In the genomic region with DNA sequence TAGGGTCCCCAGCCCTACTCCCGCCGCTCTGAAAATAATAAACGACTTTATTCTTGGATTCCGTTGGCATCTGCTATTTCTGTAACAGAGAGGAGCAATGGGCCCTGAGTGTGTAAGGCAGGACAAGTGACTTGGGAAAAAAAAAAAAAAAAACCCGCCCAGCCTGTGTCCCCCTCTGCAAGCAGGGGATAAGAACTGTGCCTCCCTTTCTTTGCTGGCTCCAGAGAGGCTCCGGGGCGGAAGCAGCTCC, we compare ENCODE assay signal across 8 cellular contexts. TPM values are rescaled to one million over a fixed set of nuclear protein-coding genes. Genes with fewer than 3 reads are reported as not detected.
DNase-seq lines count a peak whose midpoint lies in the region; FAIRE-seq and TF ChIP-seq lines count a peak whose summit lies in the region.

No MANE protein-coding gene starts in this region.

- no peaks in the 10 kb centered on the region for H3K9me3 ChIP-seq in BLaER1 treated with 17β-estradiol and CSF1 and Interleukin-3, amounts not matched to agents 10 nM and 100 nM (replicated peaks in 1 of 11)
- H3K9me3 ChIP-seq in OCI-LY3 (ENCODE audit: insufficient read depth, low read length) (no peaks in the 10 kb centered on the region), endodermal cell (ENCODE audit: control insufficient read depth, low read length) (no peaks in the 10 kb centered on the region), neural progenitor cell (ENCODE audit: low read depth) (no peaks in the 10 kb centered on the region)

- H3K27me3 Mint-ChIP-seq in endodermal cell (ENCODE audit: insufficient read depth) (peaks cover 6% of the 10 kb centered on the region), neural progenitor cell (ENCODE audit: insufficient read depth, low read depth) (peaks cover 7% of the 10 kb centered on the region)

- H3K4me3 Mint-ChIP-seq in endodermal cell (peak overlapping the region; percentile 72), neural progenitor cell (peak overlapping the region; percentile 92)

- no peak for DNase-seq in endodermal cell
- no peak for DNase-seq in neural progenitor cell (ENCODE audit: low spot score)
- DNase-seq in NOMO-1 treated with dmso at 0.1 percent for 144 hours (lab: John Stamatoyannopoulos, UW; ENCODE audit: unreplicated experiment), result no peak
- no peak for DNase-seq in middle frontal gyrus (ENCODE audit: extremely low spot score, low spot score)
- no peak for DNase-seq in frontal cortex (ENCODE audit: low spot score in 2 of 2)
- DNase-seq in NCI-H1930 (lab: John Stamatoyannopoulos, UW), result no peak

- peaks cover 39% of the 10 kb centered on the region for H3F3A ChIP-seq in neural progenitor cell (ENCODE audit: low read depth)

- peak overlapping the region; percentile 76 to 89 (median 82) for H3K9ac ChIP-seq in BLaER1 treated with 17β-estradiol and CSF1 and Interleukin-3, amounts not matched to agents 10 nM and 100 nM
- H3K9ac ChIP-seq in OCI-LY3 (ENCODE audit: low read length) (peak overlapping the region; percentile 84), endodermal cell (ENCODE audit: extremely low read depth, low read length, poor library complexity, severe bottlenecking) (peak overlapping the region; percentile 30), neural progenitor cell (no peak overlapping the region)

- H3K36me3 ChIP-seq in BLaER1 treated with 17β-estradiol and CSF1 and Interleukin-3, amounts not matched to agents 10 nM and 100 nM, result peaks cover 0 to 11% (median under 1%) of the 10 kb centered on the region in 11 experiments; a peak in 3 of 22 replicates
- H3K36me3 ChIP-seq in OCI-LY3 (replicated peaks; ENCODE audit: low read depth, low read length), result no peaks in the 10 kb centered on the region
- H3K36me3 ChIP-seq in endodermal cell (ENCODE audit: control insufficient read depth, insufficient read depth, low read length), result no peaks in the 10 kb centered on the region
- no peaks in the 10 kb centered on the region for H3K36me3 ChIP-seq in neural progenitor cell

- FAIRE-seq in frontal cortex (lab: Jason Lieb, UNC), result no peak

- H4K20me1 ChIP-seq in BLaER1 treated with 17β-estradiol and CSF1 and Interleukin-3, amounts not matched to agents 10 nM and 100 nM, result peaks cover 4 to 35% (median 6%) of the 10 kb centered on the region in 11 experiments; a peak in 17 of 22 replicates
- H4K20me1 ChIP-seq in OCI-LY3 (ENCODE audit: insufficient read depth, low read length) (no peaks in the 10 kb centered on the region), neural progenitor cell (ENCODE audit: low read depth) (peaks cover 3% of the 10 kb centered on the region)

- H3K4me3 ChIP-seq in BLaER1 treated with 17β-estradiol and CSF1 and Interleukin-3, amounts not matched to agents 10 nM and 100 nM, result peak overlapping the region; percentile 65 to 79 (median 70)
- H3K4me3 ChIP-seq in OCI-LY3 (ENCODE audit: low read length) (peak overlapping the region; percentile 89), endodermal cell (ENCODE audit: low read length) (peak overlapping the region; percentile 85), neural progenitor cell (peak overlapping the region; percentile 67)

- H3K4me1 Mint-ChIP-seq in endodermal cell (peaks cover 13% of the 10 kb centered on the region), neural progenitor cell (peaks cover 35% of the 10 kb centered on the region)

- H3K27me3 ChIP-seq in BLaER1 treated with 17β-estradiol and CSF1 and Interleukin-3, amounts not matched to agents 10 nM and 100 nM, result no peaks in the 10 kb centered on the region
- H3K27me3 ChIP-seq in OCI-LY3 (ENCODE audit: low read depth, low read length) (no peaks in the 10 kb centered on the region), endodermal cell (ENCODE audit: control insufficient read depth, insufficient read depth, low read length, poor library complexity, severe bottlenecking) (no peaks in the 10 kb centered on the region), neural progenitor cell (peaks cover 38% of the 10 kb centered on the region)

- peak overlapping the region; percentile 77 for H3K27ac Mint-ChIP-seq in endodermal cell
- H3K27ac Mint-ChIP-seq in neural progenitor cell, result no peak overlapping the region

- H3K27ac ChIP-seq in BLaER1 treated with 17β-estradiol and CSF1 and Interleukin-3, amounts not matched to agents 10 nM and 100 nM, result peak overlapping the region in 10 of 11 experiments; percentile 60 to 89 (median 84); a peak in 20 of 22 replicates
- H3K27ac ChIP-seq in OCI-LY3 (ENCODE audit: low read length) (peak overlapping the region; percentile 12; the same call in 1 of the 2 replicates), endodermal cell (ENCODE audit: low read depth, low read length) (peak overlapping the region; percentile 74), neural progenitor cell (no peak overlapping the region)

- H2AFZ ChIP-seq in OCI-LY3 (ENCODE audit: low read depth, low read length), result no peak overlapping the region
- H2AFZ ChIP-seq in neural progenitor cell (replicated peaks), result no peak overlapping the region

- no peak for TF ChIP-seq CTCF in OCI-LY3 (IDR thresholded peaks at IDR 0.05; ENCODE audit: low read depth, low read length)
- TF ChIP-seq CTCF in endodermal cell (conservative IDR thresholded peaks at IDR 0.05), result no peak
- no peak for TF ChIP-seq CTCF in neural progenitor cell (IDR thresholded peaks at IDR 0.05)

- H3K4me1 ChIP-seq in BLaER1 treated with 17β-estradiol and CSF1 and Interleukin-3, amounts not matched to agents 10 nM and 100 nM, result peaks cover 69 to 87% (median 81%) of the 10 kb centered on the region in 10 experiments
- peaks cover 26% of the 10 kb centered on the region for H3K4me1 ChIP-seq in OCI-LY3 (ENCODE audit: low read length)
- peaks cover 4% of the 10 kb centered on the region for H3K4me1 ChIP-seq in endodermal cell (ENCODE audit: control insufficient read depth, insufficient read depth, low read length)
- peaks cover 20% of the 10 kb centered on the region for H3K4me1 ChIP-seq in neural progenitor cell

- H3K4me2 ChIP-seq in BLaER1 treated with 17β-estradiol and CSF1 and Interleukin-3, amounts not matched to agents 10 nM and 100 nM, result peak overlapping the region; percentile 94 to 100 (median 99)
- H3K4me2 ChIP-seq in OCI-LY3 (ENCODE audit: low read length) (peak overlapping the region; percentile 93), neural progenitor cell (peak overlapping the region; percentile 95)

- WGBS in endodermal cell (ENCODE audit: insufficient coverage in 1 of 2, insufficient read length in 1 of 2), 2 experiments, result 33 to 50% methylated on average over 5 to 7 of the region's 7 CpGs

- H3K9me3 Mint-ChIP-seq in endodermal cell, result no peaks in the 10 kb centered on the region
- H3K9me3 Mint-ChIP-seq in neural progenitor cell, result no peaks in the 10 kb centered on the region

- H3K79me2 ChIP-seq in OCI-LY3 (ENCODE audit: low read length) (peaks cover 17% of the 10 kb centered on the region), neural progenitor cell (ENCODE audit: low read depth) (no peaks in the 10 kb centered on the region)

- H3K36me3 Mint-ChIP-seq in endodermal cell (ENCODE audit: low read depth), result no peaks in the 10 kb centered on the region
- no peaks in the 10 kb centered on the region for H3K36me3 Mint-ChIP-seq in neural progenitor cell

RNA-seq across cellular contexts. Expression of a gene that starts 0.5 kb away (rescaled TPM):
- 10 to 100 TPM; 20.3 to 22.9 TPM for total RNA-seq in endodermal cell
- polyA plus RNA-seq in endodermal cell (2013, experiment 1 of 2), result 47.3 TPM
- 47.4 TPM for polyA plus RNA-seq in endodermal cell (2013, experiment 2 of 2)
- total RNA-seq in neural progenitor cell (ENCODE audit: low replicate concordance), result 3.9 and 18.1 TPM in 2 replicates
- total RNA-seq in frontal cortex, result 9.8 TPM

RNA-seq across cellular contexts. Expression of a gene that starts 3.8 kb away (rescaled TPM):
- total RNA-seq in endodermal cell (10 to 100 TPM; 54.4 to 55.9 TPM), neural progenitor cell (ENCODE audit: low replicate concordance) (23.5 and 28.8 TPM in 2 replicates), frontal cortex (12.6 TPM)
- 25.3 TPM for polyA plus RNA-seq in endodermal cell (2013, experiment 1 of 2)
- 25.5 TPM for polyA plus RNA-seq in endodermal cell (2013, experiment 2 of 2)

RNA-seq across cellular contexts. Expression of a gene that starts 3.9 kb away (rescaled TPM):
- 10 to 100 TPM; 45.6 to 60.4 TPM for total RNA-seq in endodermal cell
- polyA plus RNA-seq in endodermal cell (2013, experiment 1 of 2), result 62.9 TPM
- polyA plus RNA-seq in endodermal cell (2013, experiment 2 of 2), result 57.2 TPM
- 17.5 and 63.4 TPM in 2 replicates for total RNA-seq in neural progenitor cell (ENCODE audit: low replicate concordance)
- total RNA-seq in frontal cortex, result 10.6 TPM

RNA-seq across cellular contexts. Expression of a gene that starts 4.5 kb away (rescaled TPM):
- total RNA-seq in endodermal cell (10 to 100 TPM; 58.9 to 78.4 TPM), neural progenitor cell (ENCODE audit: low replicate concordance) (2.3 and 6.8 TPM in 2 replicates), frontal cortex (17.9 TPM)
- polyA plus RNA-seq in endodermal cell (2013, experiment 1 of 2), result 54.9 TPM
- polyA plus RNA-seq in endodermal cell (2013, experiment 2 of 2), result 58.4 TPM

RNA-seq across cellular contexts. Expression of a gene that starts 11.0 kb away (rescaled TPM):
- total RNA-seq in endodermal cell, result 10 to 100 TPM; 44.6 to 53.7 TPM
- polyA plus RNA-seq in endodermal cell (2013, experiment 1 of 2), result 64.6 TPM
- polyA plus RNA-seq in endodermal cell (2013, experiment 2 of 2), result 54.0 TPM
- total RNA-seq in neural progenitor cell (ENCODE audit: low replicate concordance), result 5.3 and 25.1 TPM in 2 replicates
- 26.1 TPM for total RNA-seq in frontal cortex
